In genomic region chr2:69715964-69716363, GRCh38 we compare ENCODE assay signal across 24 cellular contexts. TPM values are rescaled to one million over a fixed set of nuclear protein-coding genes. Genes with fewer than 3 reads are reported as not detected.
DNase-seq lines count a peak whose midpoint lies in the region; ATAC-seq and TF ChIP-seq lines count a peak whose summit lies in the region.
"Had no signal": no experiment of that assay in that cellular context is flagged by ENCODE, and none has a peak within 500 bp of the region (broad histone marks: within the 10 kb centered on the region; RNA-seq: fewer than 3 reads in every experiment).

No MANE protein-coding gene starts in this region.

- no peaks in the 10 kb centered on the region for H3K9me3 Mint-ChIP-seq in stimulated activated naive CD8-positive, alpha-beta T cell treated with anti-CD3 and anti-CD28 coated beads, Interleukin-15, amount 100 ng/mL, for 72 hours
- H3K9me3 Mint-ChIP-seq in activated T-helper 17 cell treated with anti-CD3 and anti-CD28 coated beads, Interleukin-2, amount 50 U/mL, for 72 hours, result no peaks in the 10 kb centered on the region
- H3K9me3 Mint-ChIP-seq: CD8-positive, alpha-beta memory T cell; central memory CD8-positive, alpha-beta T cell; stimulated activated naive CD8-positive, alpha-beta T cell treated with anti-CD3 and anti-CD28 coated beads, Interleukin-15, Interleukin-2, amounts not matched to agents 100 ng/mL and 50 ng/mL, for 24 hours had no signal

- no peaks in the 10 kb centered on the region for H3K36me3 Mint-ChIP-seq in activated T-helper 17 cell treated with anti-CD3 and anti-CD28 coated beads, Interleukin-2, amount 50 U/mL, for 72 hours (ENCODE audit: low read depth)
- H3K36me3 Mint-ChIP-seq: mesothelial cell of epicardium had no signal

- TF ChIP-seq CTCF in fibroblast of the aortic adventitia (IDR thresholded peaks at IDR 0.05; ENCODE audit: insufficient read depth, low read length), result no peak

- no peak overlapping the region for H3K4me3 ChIP-seq in fibroblast of the aortic adventitia (ENCODE audit: low read depth, low read length)
- H3K4me3 ChIP-seq: SK-N-MC had no signal

- no peak overlapping the region for H3K27ac Mint-ChIP-seq in stimulated activated naive CD8-positive, alpha-beta T cell treated with anti-CD3 and anti-CD28 coated beads, Interleukin-15, amount 100 ng/mL, for 72 hours
- peak overlapping the region; percentile 25 for H3K27ac Mint-ChIP-seq in activated T-helper 17 cell treated with anti-CD3 and anti-CD28 coated beads, Interleukin-2, amount 50 U/mL, for 72 hours
- H3K27ac Mint-ChIP-seq: mesothelial cell of epicardium; nephron progenitor cell; progenitor cell of endocrine pancreas; stimulated activated naive CD8-positive, alpha-beta T cell treated with anti-CD3 and anti-CD28 coated beads, Interleukin-15, Interleukin-2, amounts not matched to agents 100 ng/mL and 50 ng/mL, for 24 hours had no signal

- ATAC-seq in stimulated activated naive CD8-positive, alpha-beta T cell treated with anti-CD3 and anti-CD28 coated beads, Interleukin-15, amount 100 ng/mL, for 72 hours, result peak; percentile 59
- ATAC-seq in stimulated activated naive CD8-positive, alpha-beta T cell treated with anti-CD3 and anti-CD28 coated beads, Interleukin-15, Interleukin-2, amounts not matched to agents 100 U/mL and 50 U/mL, for 24 hours, result no peak
- ATAC-seq in activated T-helper 17 cell treated with anti-CD3 and anti-CD28 coated beads, Interleukin-2, amount 50 U/mL, for 72 hours (replicated peaks), result peak; percentile 70
- ATAC-seq in HG03095 (IDR thresholded peaks at IDR 0.05; ENCODE audit: unreplicated experiment), result no peak
- no peak for ATAC-seq in GM19397 (IDR thresholded peaks at IDR 0.05; ENCODE audit: unreplicated experiment)
- ATAC-seq: esophagus mucosa had no signal

- H3K27me3 Mint-ChIP-seq in stimulated activated naive CD8-positive, alpha-beta T cell treated with anti-CD3 and anti-CD28 coated beads, Interleukin-15, amount 100 ng/mL, for 72 hours, result no peaks in the 10 kb centered on the region
- H3K27me3 Mint-ChIP-seq in activated T-helper 17 cell treated with anti-CD3 and anti-CD28 coated beads, Interleukin-2, amount 50 U/mL, for 72 hours, result no peaks in the 10 kb centered on the region
- H3K27me3 Mint-ChIP-seq: central memory CD8-positive, alpha-beta T cell; stimulated activated naive CD8-positive, alpha-beta T cell treated with anti-CD3 and anti-CD28 coated beads, Interleukin-15, Interleukin-2, amounts not matched to agents 100 ng/mL and 50 ng/mL, for 24 hours had no signal

- H3K4me1 Mint-ChIP-seq in stimulated activated naive CD8-positive, alpha-beta T cell treated with anti-CD3 and anti-CD28 coated beads, Interleukin-15, amount 100 ng/mL, for 72 hours, result peaks cover 25% of the 10 kb centered on the region
- peaks cover 14% of the 10 kb centered on the region for H3K4me1 Mint-ChIP-seq in activated T-helper 17 cell treated with anti-CD3 and anti-CD28 coated beads, Interleukin-2, amount 50 U/mL, for 72 hours
- H3K4me1 Mint-ChIP-seq: mesothelial cell of epicardium had no signal

- no peak for DNase-seq in stimulated activated naive CD8-positive, alpha-beta T cell treated with anti-CD3 and anti-CD28 coated beads, Interleukin-15, amount 100 ng/mL, for 72 hours
- DNase-seq in stimulated activated naive CD8-positive, alpha-beta T cell treated with anti-CD3 and anti-CD28 coated beads, Interleukin-15, Interleukin-2, amounts not matched to agents 100 U/mL and 50 U/mL, for 24 hours, result no peak
- peak; percentile 42 for DNase-seq in fibroblast of the aortic adventitia (ENCODE audit: low read depth)
- no peak for DNase-seq in superior temporal gyrus (ENCODE audit: extremely low spot score)
- no peak for DNase-seq in cerebellum (ENCODE audit: low spot score)
- DNase-seq: activated gamma-delta T cell treated with Interleukin-2 at 50 U/mL for 16 hours; amniotic stem cell; CD8-positive, alpha-beta memory T cell; effector CD4-positive, alpha-beta T cell; NCI-H1105 treated with DMSO at 0.1 percent for 48 hours; NCI-H510A; nephron progenitor cell; NK-92 treated with Interleukin-12 subunit alpha and Interleukin-12 subunit beta, amount 100 ng/mL, for 24 hours; stimulated activated CD4-positive, alpha-beta T cell treated with anti-CD3 and anti-CD28 coated beads, Interleukin-2, amount 100 ng/mL, for 24 hours; trophoblast cell had no signal

- H3K4me3 Mint-ChIP-seq in stimulated activated naive CD8-positive, alpha-beta T cell treated with anti-CD3 and anti-CD28 coated beads, Interleukin-15, amount 100 ng/mL, for 72 hours, result no peak overlapping the region
- no peak overlapping the region for H3K4me3 Mint-ChIP-seq in activated T-helper 17 cell treated with anti-CD3 and anti-CD28 coated beads, Interleukin-2, amount 50 U/mL, for 72 hours
- H3K4me3 Mint-ChIP-seq: CD8-positive, alpha-beta memory T cell; central memory CD8-positive, alpha-beta T cell; mesothelial cell of epicardium; nephron progenitor cell; stimulated activated naive CD8-positive, alpha-beta T cell treated with anti-CD3 and anti-CD28 coated beads, Interleukin-15, Interleukin-2, amounts not matched to agents 100 ng/mL and 50 ng/mL, for 24 hours had no signal

RNA-seq across cellular contexts. Expression of gene ANXA4, which starts 26.0 kb away (rescaled TPM):
- total RNA-seq in activated T-helper 17 cell treated with anti-CD3 and anti-CD28 coated beads, Interleukin-2, amount 50 U/mL, for 72 hours, result 10 to 100 TPM; 31.5 to 33.0 TPM
- total RNA-seq in fibroblast of the aortic adventitia (ENCODE audit: low replicate concordance) (36.9 and 101 TPM in 2 replicates), cerebellum (6.0 TPM)

Comparison
In these comparisons a context has a peak if more than half of its experiments do, and no peak if none do; other contexts are left out.
1. ATAC-seq: peak in stimulated activated naive CD8-positive, alpha-beta T cell treated with anti-CD3 and anti-CD28 coated beads, Interleukin-15, amount 100 ng/mL, for 72 hours (single experiment) and activated T-helper 17 cell treated with anti-CD3 and anti-CD28 coated beads, Interleukin-2, amount 50 U/mL, for 72 hours (single experiment); none in stimulated activated naive CD8-positive, alpha-beta T cell treated with anti-CD3 and anti-CD28 coated beads, Interleukin-15, Interleukin-2, amounts not matched to agents 100 U/mL and 50 U/mL, for 24 hours (single experiment), HG03095 (single experiment) and GM19397 (single experiment).